Comparison of ENCODE assay signal across 8 cellular contexts in genomic region chr4:680931-681645, GRCh38. TPM values are rescaled to one million over a fixed set of nuclear protein-coding genes. Genes with fewer than 3 reads are reported as not detected.
DNase-seq lines count a peak whose midpoint lies in the region; ATAC-seq and TF ChIP-seq lines count a peak whose summit lies in the region.

No MANE protein-coding gene starts in this region.

- H3K4me3 ChIP-seq in DND-41 (ENCODE audit: low read depth in 1 of 2, low read length in 2 of 2) (peak overlapping the region; percentile 24 to 55; a peak in 3 of 4 replicates), foreskin fibroblast (ENCODE audit: low read depth in 1 of 2, low read length in 2 of 2) (peak overlapping the region; percentile 46 to 53)

- H3K79me2 ChIP-seq in DND-41 (ENCODE audit: insufficient read depth, low read length): no peaks in the 10 kb centered on the region

- TF ChIP-seq CTCF in DND-41 (IDR thresholded peaks at IDR 0.05; ENCODE audit: borderline replicate concordance, extremely low read depth, low read length, poor library complexity, severe bottlenecking) (no peak), foreskin fibroblast (IDR thresholded peaks at IDR 0.05; ENCODE audit: low read depth, low read length) (no peak), osteocyte (IDR thresholded peaks at IDR 0.05) (no peak)

- peak overlapping the region; percentile 71 to 74 for H3K4me3 Mint-ChIP-seq in activated T-cell treated with anti-CD3 and anti-CD28 coated beads, Interleukin-2, amount 50 U/mL, for 72 hours
- H3K4me3 Mint-ChIP-seq in osteocyte (ENCODE audit: unreplicated experiment): peak overlapping the region; percentile 50

- no peaks in the 10 kb centered on the region for H3K27me3 ChIP-seq in DND-41 (ENCODE audit: insufficient read depth, low read length, poor library complexity)

- ATAC-seq in DND-41 (ENCODE audit: insufficient read depth, low read depth) (peak; percentile 41), GM21737 (IDR thresholded peaks at IDR 0.05; ENCODE audit: unreplicated experiment) (no peak)
- peak; percentile 54 to 71 for ATAC-seq in activated T-cell treated with anti-CD3 and anti-CD28 coated beads, Interleukin-2, amount 50 U/mL, for 72 hours (replicated peaks in 1 of 2)

- H3K9me3 Mint-ChIP-seq in activated T-cell treated with anti-CD3 and anti-CD28 coated beads, Interleukin-2, amount 50 U/mL, for 72 hours: no peaks in the 10 kb centered on the region
- H3K9me3 Mint-ChIP-seq in osteocyte (ENCODE audit: unreplicated experiment): no peaks in the 10 kb centered on the region

- H4K20me1 ChIP-seq in DND-41 (ENCODE audit: insufficient read depth, low read length): peaks cover 21% of the 10 kb centered on the region

- no peak overlapping the region for H3K27ac ChIP-seq in DND-41 (ENCODE audit: low read length)

- H3K36me3 Mint-ChIP-seq in activated T-cell treated with anti-CD3 and anti-CD28 coated beads, Interleukin-2, amount 50 U/mL, for 72 hours (ENCODE audit: insufficient read depth in 2 of 2): no peaks in the 10 kb centered on the region
- H3K36me3 Mint-ChIP-seq in osteocyte (ENCODE audit: unreplicated experiment): no peaks in the 10 kb centered on the region

- peak overlapping the region; percentile 50 for H3K9ac ChIP-seq in DND-41 (ENCODE audit: low read depth, low read length)

- peak overlapping the region; percentile 28 for H2AFZ ChIP-seq in DND-41 (ENCODE audit: low read depth, low read length)

- H3K4me2 ChIP-seq in DND-41 (ENCODE audit: insufficient read depth, low read length): peak overlapping the region; percentile 93

- H3K4me1 ChIP-seq in DND-41 (ENCODE audit: insufficient read depth, low read length): peaks cover 26% of the 10 kb centered on the region

- no peaks in the 10 kb centered on the region for H3K27me3 Mint-ChIP-seq in activated T-cell treated with anti-CD3 and anti-CD28 coated beads, Interleukin-2, amount 50 U/mL, for 72 hours (ENCODE audit: low read depth)
- no peaks in the 10 kb centered on the region for H3K27me3 Mint-ChIP-seq in osteocyte (ENCODE audit: unreplicated experiment)

- no peaks in the 10 kb centered on the region for H3K9me3 ChIP-seq in DND-41 (ENCODE audit: insufficient read depth, low read length, severe bottlenecking)

- H3K4me1 Mint-ChIP-seq in activated T-cell treated with anti-CD3 and anti-CD28 coated beads, Interleukin-2, amount 50 U/mL, for 72 hours (ENCODE audit: low read depth): peaks cover 6% of the 10 kb centered on the region
- peaks cover 9% of the 10 kb centered on the region for H3K4me1 Mint-ChIP-seq in osteocyte (ENCODE audit: unreplicated experiment)

- no peaks in the 10 kb centered on the region for H3K36me3 ChIP-seq in DND-41 (ENCODE audit: insufficient read depth, low read length)

- peak; percentile 67 for DNase-seq in DND-41
- DNase-seq in HuH-7.5 (ENCODE audit: low spot score): peak; percentile 74
- DNase-seq in activated T-cell treated with anti-CD3 and anti-CD28 coated beads, Interleukin-2, amount 50 U/mL, for 72 hours: peak; percentile 66 to 76
- DNase-seq in foreskin fibroblast: peak in 1 of 2 donors; percentile 70
- DNase-seq in osteocyte (ENCODE audit: extremely low spot score, unreplicated experiment): no peak
- DNase-seq in Ammon's horn (ENCODE audit: low spot score): no peak
- no peak for DNase-seq in T-helper 9 cell

- no peak overlapping the region for H3K27ac Mint-ChIP-seq in activated T-cell treated with anti-CD3 and anti-CD28 coated beads, Interleukin-2, amount 50 U/mL, for 72 hours
- H3K27ac Mint-ChIP-seq in osteocyte (ENCODE audit: unreplicated experiment): no peak overlapping the region

RNA-seq across cellular contexts. Expression of gene MYL5, which starts 6.7 kb away (rescaled TPM):
- 10 to 100 TPM; 21.3 TPM for total RNA-seq in activated T-cell treated with anti-CD3 and anti-CD28 coated beads, Interleukin-2, amount 50 U/mL, for 72 hours
- 32.2 and 32.3 TPM in 2 replicates for total RNA-seq in osteocyte

RNA-seq across cellular contexts. Expression of gene ATP5ME, which starts 7.0 kb away (rescaled TPM):
- 100 to 1,000 TPM; 108 to 125 TPM for total RNA-seq in activated T-cell treated with anti-CD3 and anti-CD28 coated beads, Interleukin-2, amount 50 U/mL, for 72 hours
- 261 and 271 TPM in 2 replicates for total RNA-seq in osteocyte

RNA-seq across cellular contexts. Expression of gene SLC49A3, which starts 7.9 kb away (rescaled TPM):
- under 1 TPM; 0.29 to 0.37 TPM for total RNA-seq in activated T-cell treated with anti-CD3 and anti-CD28 coated beads, Interleukin-2, amount 50 U/mL, for 72 hours
- total RNA-seq in osteocyte: 0.31 and 0.67 TPM in 2 replicates

RNA-seq across cellular contexts. Expression of gene PCGF3, which starts 24.5 kb away (rescaled TPM):
- total RNA-seq in activated T-cell treated with anti-CD3 and anti-CD28 coated beads, Interleukin-2, amount 50 U/mL, for 72 hours: 10 to 100 TPM; 31.5 to 35.5 TPM
- total RNA-seq in osteocyte: 69.8 and 70.0 TPM in 2 replicates

RNA-seq across cellular contexts. Expression of gene PDE6B, which starts 55.7 kb away (rescaled TPM):
- 10 to 100 TPM; 14.0 to 18.9 TPM for total RNA-seq in activated T-cell treated with anti-CD3 and anti-CD28 coated beads, Interleukin-2, amount 50 U/mL, for 72 hours
- 1.6 TPM in 2 replicates for total RNA-seq in osteocyte

Comparison
In these comparisons a context has a peak if more than half of its experiments do, and no peak if none do; other contexts are left out.
1. DNase-seq: peak in DND-41 (single experiment), HuH-7.5 (single experiment) and activated T-cell treated with anti-CD3 and anti-CD28 coated beads, Interleukin-2, amount 50 U/mL, for 72 hours (2 of 2); none in osteocyte (single experiment), Ammon's horn (single experiment) and T-helper 9 cell (single experiment).